In genomic region chr12:127811988-127812387, GRCh38 we compare ENCODE assay signal across 11 cellular contexts.
DNase-seq lines count a peak whose midpoint lies in the region; ATAC-seq and TF ChIP-seq lines count a peak whose summit lies in the region.
"Had no signal": no experiment of that assay in that cellular context is flagged by ENCODE, and none has a peak within 500 bp of the region (broad histone marks: within the 10 kb centered on the region; RNA-seq: fewer than 3 reads in every experiment).

No MANE protein-coding gene starts in this region.

- H3K9me3 Mint-ChIP-seq in H9 = no peaks in the 10 kb centered on the region

- H3K9ac ChIP-seq in H9 (ENCODE audit: extremely low read depth, insufficient read length, low read length) = no peak overlapping the region
- peak overlapping the region; percentile 81 for H3K9ac ChIP-seq in smooth muscle cell (ENCODE audit: low read depth)

- no peak overlapping the region for H4K8ac ChIP-seq in H9 (replicated peaks; ENCODE audit: insufficient read length, low read depth, low read length)

- no peaks in the 10 kb centered on the region for H3K36me3 ChIP-seq in hepatocyte (replicated peaks; ENCODE audit: insufficient read depth, low read depth)
- H3K36me3 ChIP-seq in smooth muscle cell (ENCODE audit: low read depth) = no peaks in the 10 kb centered on the region
- H3K36me3 ChIP-seq: breast epithelium had no signal

- peak; percentile 43 for DNase-seq in H9
- DNase-seq in astrocyte of the cerebellum (ENCODE audit: low read depth) = peak; percentile 84
- peak; percentile 76 for DNase-seq in hepatocyte (ENCODE audit: low spot score)
- DNase-seq in smooth muscle cell (lab: John Stamatoyannopoulos, UW; ENCODE audit: unreplicated experiment) = no peak
- no peak for DNase-seq in activated CD4-positive, alpha-beta T cell treated with anti-CD3 and anti-CD28 coated beads for 48 hours
- DNase-seq in NCI-H1436 (lab: John Stamatoyannopoulos, UW) = no peak
- DNase-seq: MV-4-11, T-helper 9 cell had no signal

- H2BK5ac ChIP-seq in H9 (ENCODE audit: insufficient read length, low read length) = no peak overlapping the region

- in situ Hi-C loops in astrocyte of the cerebellum (cut with HindIII; ENCODE audit: low sequenced_read_pairs) = no loop called here

- no peak overlapping the region for H3K27ac ChIP-seq in H9 (ENCODE audit: insufficient read length, low read depth, low read length)
- H3K27ac ChIP-seq in hepatocyte = no peak overlapping the region
- peak overlapping the region; percentile 98 for H3K27ac ChIP-seq in smooth muscle cell (ENCODE audit: low read depth)
- H3K27ac ChIP-seq: breast epithelium had no signal

- H3K23me2 ChIP-seq in H9 (ENCODE audit: insufficient read length, low read depth, low read length, poor library complexity, severe bottlenecking) = no peaks in the 10 kb centered on the region

- peaks cover 4% of the 10 kb centered on the region for H3F3A ChIP-seq in smooth muscle cell (ENCODE audit: low read depth)

- H2BK15ac ChIP-seq in H9 (ENCODE audit: low read depth, low read length) = no peak overlapping the region

- no peak overlapping the region; a peak in 1 of 7 replicates for H3K27ac Mint-ChIP-seq in H9

- H3K56ac ChIP-seq in H9 (ENCODE audit: insufficient read length, low read depth, low read length) = no peak overlapping the region

- no peak overlapping the region for H2AK5ac ChIP-seq in H9 (ENCODE audit: insufficient read length, low read length)

- H3K4ac ChIP-seq in H9 (ENCODE audit: low read depth, low read length) = no peak overlapping the region

- H3K27me3 Mint-ChIP-seq in H9 (ENCODE audit: low read depth) = peaks cover 14% of the 10 kb centered on the region

- H3K79me1 ChIP-seq in H9 (ENCODE audit: insufficient read depth, low read depth, low read length, poor library complexity, severe bottlenecking) = no peaks in the 10 kb centered on the region

- ATAC-seq in HG02678 (IDR thresholded peaks at IDR 0.05; ENCODE audit: unreplicated experiment) (no peak), HG02623 (IDR thresholded peaks at IDR 0.05; ENCODE audit: unreplicated experiment) (no peak)

- peaks cover 8 to 9% of the 10 kb centered on the region in 2 experiments for H3K4me1 Mint-ChIP-seq in H9

- no peaks in the 10 kb centered on the region for H3K9me3 ChIP-seq in H9 (ENCODE audit: control insufficient read depth, low read depth, low read length)
- no peaks in the 10 kb centered on the region for H3K9me3 ChIP-seq in hepatocyte (ENCODE audit: low read depth)
- no peaks in the 10 kb centered on the region for H3K9me3 ChIP-seq in smooth muscle cell (replicated peaks; ENCODE audit: low read depth)
- H3K9me3 ChIP-seq: breast epithelium had no signal

- H3K4me3 ChIP-seq in astrocyte of the cerebellum (ENCODE audit: low read depth, low read length) = no peak overlapping the region
- no peak overlapping the region for H3K4me3 ChIP-seq in hepatocyte
- H3K4me3 ChIP-seq in smooth muscle cell = no peak overlapping the region
- H3K4me3 ChIP-seq: breast epithelium had no signal

- no CpG with 5 or more reads among the region's 7 CpGs for WGBS in H9 (ENCODE audit: extremely low coverage, insufficient read length, low lambda C conversion rate)
- WGBS in hepatocyte (ENCODE audit: low lambda C conversion rate, missing lambda C conversion rate) = 22% methylated on average over 7 of the region's 7 CpGs
- 26% methylated on average over 7 of the region's 7 CpGs for WGBS in smooth muscle cell (ENCODE audit: low lambda C conversion rate)

- H2BK12ac ChIP-seq in H9 (ENCODE audit: insufficient read length, low read depth, low read length) = no peak overlapping the region

- H3K14ac ChIP-seq in H9 (ENCODE audit: insufficient read depth, low read length) = no peak overlapping the region

- no peak overlapping the region for H2BK20ac ChIP-seq in H9 (ENCODE audit: low read depth, low read length, poor library complexity, severe bottlenecking)

- H4K20me1 ChIP-seq in H9 (ENCODE audit: control insufficient read depth, insufficient read depth, insufficient read length) (no peaks in the 10 kb centered on the region), hepatocyte (ENCODE audit: insufficient read depth, poor library complexity, severe bottlenecking) (no peaks in the 10 kb centered on the region), smooth muscle cell (ENCODE audit: low read depth) (no peaks in the 10 kb centered on the region)

- H4K5ac ChIP-seq in H9 (ENCODE audit: insufficient read length, low read depth, low read length) = no peak overlapping the region

- H3K4me1 ChIP-seq in H9 (ENCODE audit: insufficient read depth, low read length) = no peaks in the 10 kb centered on the region
- no peaks in the 10 kb centered on the region for H3K4me1 ChIP-seq in hepatocyte (ENCODE audit: insufficient read depth)
- H3K4me1 ChIP-seq in smooth muscle cell (ENCODE audit: low read depth) = peaks cover 8% of the 10 kb centered on the region
- H3K4me1 ChIP-seq: breast epithelium had no signal

- no peak overlapping the region for H4K91ac ChIP-seq in H9 (ENCODE audit: insufficient read length, low read depth, low read length)

- no peak overlapping the region for H3K18ac ChIP-seq in H9 (ENCODE audit: insufficient read length, low read depth, low read length)

- no peaks in the 10 kb centered on the region for H3K36me3 Mint-ChIP-seq in H9 (ENCODE audit: insufficient read depth in 1 of 3, low read depth in 3 of 3)

- no peak overlapping the region for H2AFZ ChIP-seq in H9 (ENCODE audit: low read length)
- no peak overlapping the region for H2AFZ ChIP-seq in hepatocyte
- H2AFZ ChIP-seq in smooth muscle cell (ENCODE audit: low read depth) = no peak overlapping the region

- no peak overlapping the region for H3T11ph ChIP-seq in H9 (ENCODE audit: low read length)

- no peak overlapping the region for H3K4me3 Mint-ChIP-seq in H9

- TF ChIP-seq CTCF in H9 (conservative IDR thresholded peaks at IDR 0.05) = no peak
- TF ChIP-seq CTCF in astrocyte of the cerebellum (IDR thresholded peaks at IDR 0.05; ENCODE audit: low read depth, low read length, missing control alignments) = no peak
- TF ChIP-seq CTCF in hepatocyte (IDR thresholded peaks at IDR 0.05; ENCODE audit: poor library complexity) = no peak
- TF ChIP-seq CTCF in smooth muscle cell (IDR thresholded peaks at IDR 0.05; ENCODE audit: borderline replicate concordance, insufficient read depth, poor library complexity, severe bottlenecking) = no peak

- H3K4me2 ChIP-seq in H9 (ENCODE audit: insufficient read depth, insufficient read length, low read length) = no peak overlapping the region
- no peak overlapping the region for H3K4me2 ChIP-seq in hepatocyte
- peak overlapping the region; percentile 48 for H3K4me2 ChIP-seq in smooth muscle cell

- H2BK120ac ChIP-seq in H9 (ENCODE audit: low read depth, low read length, poor library complexity, severe bottlenecking) = no peak overlapping the region

- no peak overlapping the region for H3K23ac ChIP-seq in H9 (ENCODE audit: insufficient read length, low read depth, low read length)

- H3K79me2 ChIP-seq in H9 (ENCODE audit: insufficient read depth, low read length) (no peaks in the 10 kb centered on the region), hepatocyte (no peaks in the 10 kb centered on the region), smooth muscle cell (ENCODE audit: low read depth) (no peaks in the 10 kb centered on the region)

- H3K9me2 ChIP-seq in hepatocyte (replicated peaks; ENCODE audit: insufficient read depth) = no peaks in the 10 kb centered on the region

- H3K27me3 ChIP-seq in H9 (ENCODE audit: insufficient read depth, low read length) (no peaks in the 10 kb centered on the region), hepatocyte (no peaks in the 10 kb centered on the region), smooth muscle cell (ENCODE audit: low read depth) (no peaks in the 10 kb centered on the region)
- H3K27me3 ChIP-seq: breast epithelium had no signal

Comparison
In these comparisons a context has a peak if more than half of its experiments do, and no peak if none do; other contexts are left out.
1. DNase-seq: peak in H9 (single experiment), astrocyte of the cerebellum (single experiment) and hepatocyte (single experiment); none in smooth muscle cell (single experiment), activated CD4-positive, alpha-beta T cell treated with anti-CD3 and anti-CD28 coated beads for 48 hours (single experiment) and NCI-H1436 (single experiment).